ENCODE assay signal across 14 cellular contexts in the genomic region with DNA sequence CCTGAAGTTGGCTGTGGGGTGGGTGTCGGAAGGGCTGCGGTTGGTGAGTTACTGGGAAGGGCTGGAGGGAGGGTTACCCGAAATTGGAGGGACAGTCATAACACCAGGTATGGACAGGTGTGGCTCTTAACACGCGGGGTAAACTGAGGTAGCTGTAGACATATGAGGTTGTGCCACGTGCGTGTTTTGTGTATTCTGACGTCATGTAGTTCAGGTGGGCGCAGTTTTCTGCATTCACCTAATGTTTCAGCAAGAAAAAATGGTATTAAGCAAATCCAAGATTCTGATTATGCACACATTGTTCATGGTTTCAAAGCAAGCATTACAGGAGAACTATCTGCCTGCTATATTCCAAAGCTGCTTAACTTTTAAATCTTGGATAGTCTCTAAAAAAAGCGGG.
DNase-seq lines count a peak whose midpoint lies in the region; ATAC-seq, FAIRE-seq and TF ChIP-seq lines count a peak whose summit lies in the region.
"Had no signal": no experiment of that assay in that cellular context is flagged by ENCODE, and none has a peak within 500 bp of the region (broad histone marks: within the 10 kb centered on the region; RNA-seq: fewer than 3 reads in every experiment).

No MANE protein-coding gene starts in this region.

- ATAC-seq in HepG2 (no peak), right lobe of liver (no peak)
- ATAC-seq: CD8-positive, alpha-beta T cell; HCT116 had no signal

- TF ChIP-seq POLR2A in HepG2 (IDR thresholded peaks at IDR 0.05; ENCODE audit: insufficient read depth in 1 of 2, low read depth in 2 of 2, low read length in 2 of 2) = no peak
- TF ChIP-seq POLR2A in right lobe of liver (IDR thresholded peaks at IDR 0.05) = no peak

- no peaks in the 10 kb centered on the region for H4K20me1 ChIP-seq in HepG2 (ENCODE audit: insufficient read depth, low read length)
- H4K20me1 ChIP-seq in astrocyte (ENCODE audit: insufficient read depth, low read length) = no peaks in the 10 kb centered on the region

- no peak for DNase-seq in HepG2 (ENCODE audit: low spot score)
- no peak for DNase-seq in right lobe of liver
- DNase-seq in astrocyte (ENCODE audit: low read depth) = no peak
- no peak for DNase-seq in dorsolateral prefrontal cortex
- no peak for DNase-seq in type B pancreatic cell (ENCODE audit: extremely low spot score, unreplicated experiment)
- no peak for DNase-seq in NCI-H345 (lab: John Stamatoyannopoulos, UW)
- DNase-seq in NCI-H510A treated with DMSO at 0.1 percent for 48 hours (lab: John Stamatoyannopoulos, UW) = no peak
- DNase-seq: CD8-positive, alpha-beta T cell; GF-D8; H7 had no signal

- no peak overlapping the region for H3K27ac Mint-ChIP-seq in astrocyte (ENCODE audit: unreplicated experiment)
- H3K27ac Mint-ChIP-seq in type B pancreatic cell = no peak overlapping the region
- H3K27ac Mint-ChIP-seq: B cell; CD8-positive, alpha-beta T cell had no signal

- POLR2A ChIA-PET in HepG2 (lab: Yijun Ruan, JAX) = no interaction called here

- H3K4me2 ChIP-seq in HepG2 (ENCODE audit: low read depth, low read length) (no peak overlapping the region), astrocyte (ENCODE audit: low read length) (no peak overlapping the region)
- H3K4me2 ChIP-seq: BLaER1 treated with 17β-estradiol and CSF1 and Interleukin-3, amounts not matched to agents 10 nM and 100 nM had no signal

- intact Hi-C loops in HepG2 (cut with micrococcal nuclease; ENCODE audit: unreplicated experiment) = no loop called here
- intact Hi-C loops in right lobe of liver (cut with DNase I) = no loop called here
- intact Hi-C loops in dorsolateral prefrontal cortex (cut with DNase I) = loop anchor here in 1 of 2 donors (5.0 kb wide), 1 partner anchor 37 kb away; no protein-coding TSS in a partner anchor

- H2AFZ ChIP-seq in HepG2 (ENCODE audit: low read length) (no peak overlapping the region), astrocyte (ENCODE audit: low read depth, low read length) (no peak overlapping the region)

- CTCF ChIA-PET in HepG2 (lab: Yijun Ruan, JAX; ENCODE audit: low intra/inter-chr PET ratio, low total read pairs) = no interaction called here

- TF ChIP-seq EP300 in HepG2 (IDR thresholded peaks at IDR 0.05; ENCODE audit: low read depth in 2 of 2, low read length in 2 of 2) (no peak), HepG2 (CRISPR knock-in tag; IDR thresholded peaks at IDR 0.05; ENCODE audit: borderline replicate concordance) (no peak)

- TF ChIP-seq CTCF in HepG2 (CRISPR knock-in tag; IDR thresholded peaks at IDR 0.05) = no peak
- TF ChIP-seq CTCF in right lobe of liver (IDR thresholded peaks at IDR 0.05) = no peak
- TF ChIP-seq CTCF in astrocyte (IDR thresholded peaks at IDR 0.05; ENCODE audit: insufficient read depth, low read depth, low read length) = no peak
- no peak for TF ChIP-seq CTCF in dorsolateral prefrontal cortex (IDR thresholded peaks at IDR 0.05 in 54 of 56, conservative IDR thresholded peaks at IDR 0.05 in 2 of 56; ENCODE audit: low read depth in 1 of 56, partially characterized antibody in 56 of 56)
- TF ChIP-seq CTCF in type B pancreatic cell (conservative IDR thresholded peaks at IDR 0.05) = no peak

- no peaks in the 10 kb centered on the region for H3K79me2 ChIP-seq in HepG2 (ENCODE audit: insufficient read depth, low read length)
- H3K79me2 ChIP-seq in astrocyte (ENCODE audit: insufficient read depth, low read length) = no peaks in the 10 kb centered on the region

- no peaks in the 10 kb centered on the region for H3K4me1 ChIP-seq in HepG2 (ENCODE audit: insufficient read depth, low read length)
- H3K4me1 ChIP-seq in right lobe of liver = no peaks in the 10 kb centered on the region
- H3K4me1 ChIP-seq in astrocyte (ENCODE audit: insufficient read depth, low read length) = peaks cover 5% of the 10 kb centered on the region
- H3K4me1 ChIP-seq: BLaER1 treated with 17β-estradiol and CSF1 and Interleukin-3, amounts not matched to agents 10 nM and 100 nM had no signal

- H3K4me1 Mint-ChIP-seq in astrocyte (ENCODE audit: low read depth, unreplicated experiment) (peaks cover 7% of the 10 kb centered on the region), type B pancreatic cell (ENCODE audit: unreplicated experiment) (no peaks in the 10 kb centered on the region)
- H3K4me1 Mint-ChIP-seq: B cell had no signal

- H3K4me3 Mint-ChIP-seq in astrocyte (ENCODE audit: unreplicated experiment) (no peak overlapping the region), type B pancreatic cell (no peak overlapping the region)
- H3K4me3 Mint-ChIP-seq: B cell; CD8-positive, alpha-beta T cell had no signal

- no TSS peak for BruUV-seq in HepG2 (replicated peaks; lab: Mats Ljungman, UMichigan)

- no peak for TF ChIP-seq RAD21 in HepG2 (CRISPR knock-in tag; IDR thresholded peaks at IDR 0.05)

- WGBS in HepG2 (ENCODE audit: low lambda C conversion rate) = 18% methylated on average over 6 of the region's 10 CpGs
- WGBS in right lobe of liver (ENCODE audit: insufficient coverage, low coverage, low lambda C conversion rate, missing lambda C conversion rate) = 75% methylated on average over 9 of the region's 10 CpGs

- no peak overlapping the region for H3K4me3 ChIP-seq in HepG2 (replicated peaks in 1 of 3; ENCODE audit: insufficient read depth in 1 of 3, low read depth in 2 of 3, low read length in 3 of 3)
- H3K4me3 ChIP-seq in right lobe of liver = no peak overlapping the region
- H3K4me3 ChIP-seq in astrocyte (ENCODE audit: insufficient read depth, low read depth, low read length) = no peak overlapping the region
- no peak overlapping the region for H3K4me3 ChIP-seq in dorsolateral prefrontal cortex
- H3K4me3 ChIP-seq: BLaER1 treated with 17β-estradiol and CSF1 and Interleukin-3, amounts not matched to agents 10 nM and 100 nM had no signal

- H3K36me3 ChIP-seq in HepG2 (replicated peaks in 1 of 2; ENCODE audit: control insufficient read depth in 1 of 2, insufficient read depth in 2 of 2, low read length in 2 of 2) (no peaks in the 10 kb centered on the region), right lobe of liver (no peaks in the 10 kb centered on the region), astrocyte (ENCODE audit: insufficient read depth, low read length) (no peaks in the 10 kb centered on the region)
- H3K36me3 ChIP-seq: BLaER1 treated with 17β-estradiol and CSF1 and Interleukin-3, amounts not matched to agents 10 nM and 100 nM had no signal

- H3K27me3 Mint-ChIP-seq in astrocyte (ENCODE audit: low read depth, unreplicated experiment) (no peaks in the 10 kb centered on the region), type B pancreatic cell (peaks cover 3% of the 10 kb centered on the region)
- H3K27me3 Mint-ChIP-seq: B cell had no signal

- in situ Hi-C loops in HepG2 (cut with HindIII; ENCODE audit: extremely low pct_ligation_motif_present, low pct_unique_long_range_greater_than_20kb) = no loop called here

- H3K9ac ChIP-seq in HepG2 (ENCODE audit: insufficient read depth, low read depth, low read length) (no peak overlapping the region), astrocyte (ENCODE audit: low read length) (no peak overlapping the region)
- H3K9ac ChIP-seq: BLaER1 treated with 17β-estradiol and CSF1 and Interleukin-3, amounts not matched to agents 10 nM and 100 nM had no signal

- H3K9me3 ChIP-seq in HepG2 (ENCODE audit: low read length) = no peaks in the 10 kb centered on the region
- H3K9me3 ChIP-seq in right lobe of liver = no peaks in the 10 kb centered on the region
- no peaks in the 10 kb centered on the region for H3K9me3 ChIP-seq in astrocyte (ENCODE audit: insufficient read depth, low read depth, low read length)

- no peak overlapping the region for H3K27ac ChIP-seq in HepG2 (ENCODE audit: extremely low read length, insufficient read depth, low read length)
- H3K27ac ChIP-seq in right lobe of liver = no peak overlapping the region
- no peak overlapping the region for H3K27ac ChIP-seq in astrocyte (ENCODE audit: low read depth, low read length)
- H3K27ac ChIP-seq in dorsolateral prefrontal cortex = peak overlapping the region in 57 of 59 donors; percentile 29 to 96 (median 88)
- H3K27ac ChIP-seq in temporal lobe (ENCODE audit: low read depth, low read length) = peak overlapping the region; percentile 83
- H3K27ac ChIP-seq: BLaER1 treated with 17β-estradiol and CSF1 and Interleukin-3, amounts not matched to agents 10 nM and 100 nM had no signal

- FAIRE-seq in HepG2 (lab: Jason Lieb, UNC) = no peak
- FAIRE-seq in astrocyte (lab: Jason Lieb, UNC) = peak; percentile 88

- H3K36me3 Mint-ChIP-seq in astrocyte (ENCODE audit: low read depth, unreplicated experiment) = no peaks in the 10 kb centered on the region
- H3K36me3 Mint-ChIP-seq in type B pancreatic cell = no peaks in the 10 kb centered on the region
- H3K36me3 Mint-ChIP-seq: CD8-positive, alpha-beta T cell had no signal

- no peaks in the 10 kb centered on the region for H3K27me3 ChIP-seq in HepG2 (ENCODE audit: control insufficient read depth in 1 of 2, insufficient read depth in 2 of 2, low read length in 2 of 2)
- no peaks in the 10 kb centered on the region for H3K27me3 ChIP-seq in right lobe of liver
- H3K27me3 ChIP-seq in astrocyte (ENCODE audit: insufficient read depth, low read length) = no peaks in the 10 kb centered on the region
- H3K27me3 ChIP-seq in dorsolateral prefrontal cortex = peaks cover 0 to 68% (median 0%) of the 10 kb centered on the region in 45 donors

- no peaks in the 10 kb centered on the region for H3K9me3 Mint-ChIP-seq in astrocyte (ENCODE audit: unreplicated experiment)
- H3K9me3 Mint-ChIP-seq in type B pancreatic cell = no peaks in the 10 kb centered on the region
- H3K9me3 Mint-ChIP-seq: CD8-positive, alpha-beta T cell had no signal

TF ChIP-seq in HepG2, 621 proteins besides CTCF, POLR2A, EP300 and RAD21 (continues in another document):
- TF ChIP-seq ATF7 (IDR thresholded peaks at IDR 0.05) = peak; percentile 63; the same call in 1 of the 2 replicates
- no peak for TF ChIP-seq ATF7 (CRISPR knock-in tag; IDR thresholded peaks at IDR 0.05)
- TF ChIP-seq ZNF883 (CRISPR knock-in tag; IDR thresholded peaks at IDR 0.05; ENCODE audit: not compliant biosample characterization) = no peak
- no peak for TF ChIP-seq ZNF432 (CRISPR knock-in tag; IDR thresholded peaks at IDR 0.05; ENCODE audit: borderline replicate concordance)
- TF ChIP-seq CREB1 (IDR thresholded peaks at IDR 0.05) = peak; percentile 71
- TF ChIP-seq CREB1 (CRISPR knock-in tag; IDR thresholded peaks at IDR 0.05) = no peak
- no peak for TF ChIP-seq AHR (CRISPR knock-in tag; IDR thresholded peaks at IDR 0.05)
- TF ChIP-seq, protein P1, sequence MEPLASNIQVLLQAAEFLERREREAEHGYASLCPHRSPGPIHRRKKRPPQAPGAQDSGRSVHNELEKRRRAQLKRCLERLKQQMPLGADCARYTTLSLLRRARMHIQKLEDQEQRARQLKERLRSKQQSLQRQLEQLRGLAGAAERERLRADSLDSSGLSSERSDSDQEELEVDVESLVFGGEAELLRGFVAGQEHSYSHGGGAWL (CRISPR knock-in tag; IDR thresholded peaks at IDR 0.05) = no peak

Comparison
In these comparisons a context has a peak if more than half of its experiments do, and no peak if none do; other contexts are left out.
1. H3K27ac ChIP-seq: peak in dorsolateral prefrontal cortex (57 of 59) and temporal lobe (single experiment); none in HepG2 (single experiment), right lobe of liver (0 of 3) and astrocyte (single experiment).